Comparison of ENCODE assay signal across 16 cellular contexts in the genomic region with DNA sequence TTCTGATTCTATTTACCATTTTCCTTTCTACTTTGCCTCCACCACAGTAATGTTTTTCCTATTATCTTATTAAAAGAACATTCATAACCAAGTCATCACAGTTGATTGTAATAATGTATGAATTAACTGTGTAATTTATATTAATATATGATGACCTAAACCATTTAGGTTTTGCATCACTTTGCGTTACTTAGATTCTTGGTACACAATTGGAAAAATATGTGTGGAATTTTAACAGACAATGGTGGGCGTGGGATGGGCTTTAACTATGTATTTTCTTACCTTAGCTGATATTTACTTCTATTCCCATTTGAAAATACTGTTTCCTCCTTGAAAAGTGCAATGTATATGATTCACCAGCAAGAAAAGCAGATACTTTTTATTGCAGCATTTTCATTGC. TPM values are rescaled to one million over a fixed set of nuclear protein-coding genes. Genes with fewer than 3 reads are reported as not detected.
A peak's percentile ranks its signal among the peaks of the same experiment; 100 is the strongest.
DNase-seq lines count a peak whose midpoint lies in the region; ATAC-seq and TF ChIP-seq lines count a peak whose summit lies in the region.
"Had no signal": no experiment of that assay in that cellular context is flagged by ENCODE, and none has a peak within 500 bp of the region (broad histone marks: within the 10 kb centered on the region; RNA-seq: fewer than 3 reads in every experiment).

No MANE protein-coding gene starts in this region.

- peak overlapping the region; percentile 51 for H3K27ac Mint-ChIP-seq in activated naive CD4-positive, alpha-beta T cell treated with anti-CD3 and anti-CD28 coated beads, Interleukin-2, amount 50 U/mL, for 24 hours
- no peak overlapping the region for H3K27ac Mint-ChIP-seq in HFFc6
- H3K27ac Mint-ChIP-seq: CD4-positive, alpha-beta T cell; GM23338 had no signal

- H3K4me3 ChIP-seq in SJSA1 (no peak overlapping the region), epithelial cell of esophagus (ENCODE audit: low read length) (no peak overlapping the region)
- H3K4me3 ChIP-seq: A549, GM23338 had no signal

- H3K4me3 Mint-ChIP-seq in activated naive CD4-positive, alpha-beta T cell treated with anti-CD3 and anti-CD28 coated beads, Interleukin-2, amount 50 U/mL, for 24 hours = no peak overlapping the region
- H3K4me3 Mint-ChIP-seq in HFFc6 = no peak overlapping the region
- H3K4me3 Mint-ChIP-seq: CD4-positive, alpha-beta T cell; GM23338 had no signal

- H3K27me3 Mint-ChIP-seq in activated naive CD4-positive, alpha-beta T cell treated with anti-CD3 and anti-CD28 coated beads, Interleukin-2, amount 50 U/mL, for 24 hours = no peaks in the 10 kb centered on the region
- no peaks in the 10 kb centered on the region for H3K27me3 Mint-ChIP-seq in HFFc6 (ENCODE audit: insufficient read depth)
- H3K27me3 Mint-ChIP-seq: CD4-positive, alpha-beta T cell had no signal

- peaks cover 54% of the 10 kb centered on the region for H3K4me1 Mint-ChIP-seq in activated naive CD4-positive, alpha-beta T cell treated with anti-CD3 and anti-CD28 coated beads, Interleukin-2, amount 50 U/mL, for 24 hours
- H3K4me1 Mint-ChIP-seq in HFFc6 (ENCODE audit: low read depth) = no peaks in the 10 kb centered on the region
- H3K4me1 Mint-ChIP-seq: GM23338 had no signal

- H3K4me1 ChIP-seq in SJSA1 (replicated peaks) = peaks cover 64% of the 10 kb centered on the region
- H3K4me1 ChIP-seq: A549, Caco-2 had no signal

- no peaks in the 10 kb centered on the region for H3K36me3 ChIP-seq in SJSA1

- no peak for ATAC-seq in HG03521 (IDR thresholded peaks at IDR 0.05; ENCODE audit: unreplicated experiment)
- ATAC-seq: A549, HepG2 had no signal

- DNase-seq in activated naive CD4-positive, alpha-beta T cell (lab: John Stamatoyannopoulos, UW) = no peak
- DNase-seq in SJSA1 (ENCODE audit: low read depth in 1 of 2, low spot score in 2 of 2) (peak; percentile 46 to 59), epithelial cell of esophagus (ENCODE audit: low read depth) (peak; percentile 37), HFFc6 (no peak)
- DNase-seq in stimulated activated CD4-positive, alpha-beta T cell treated with anti-CD3 and anti-CD28 coated beads, Interleukin-2, amount 100 ng/mL, for 48 hours = no peak
- DNase-seq: AML-193; Caco-2; CD4-positive, alpha-beta T cell; HCEC 1CT had no signal

- peaks cover 2% of the 10 kb centered on the region for H3K36me3 Mint-ChIP-seq in activated naive CD4-positive, alpha-beta T cell treated with anti-CD3 and anti-CD28 coated beads, Interleukin-2, amount 50 U/mL, for 24 hours
- H3K36me3 Mint-ChIP-seq in HFFc6 (ENCODE audit: low read depth) = no peaks in the 10 kb centered on the region; the same call in 1 of the 2 replicates

- peaks cover 24% of the 10 kb centered on the region for H3K9me3 Mint-ChIP-seq in activated naive CD4-positive, alpha-beta T cell treated with anti-CD3 and anti-CD28 coated beads, Interleukin-2, amount 50 U/mL, for 24 hours
- H3K9me3 Mint-ChIP-seq in HFFc6 = peaks cover 56% of the 10 kb centered on the region
- H3K9me3 Mint-ChIP-seq: CD4-positive, alpha-beta T cell; GM23338 had no signal

- H3K9me3 ChIP-seq in SJSA1 (replicated peaks) = no peaks in the 10 kb centered on the region
- H3K9me3 ChIP-seq: A549, Caco-2 had no signal

- peak overlapping the region; percentile 97 for H3K27ac ChIP-seq in SJSA1
- H3K27ac ChIP-seq: 22Rv1, A549, C4-2B had no signal

- no peak for TF ChIP-seq CTCF in epithelial cell of esophagus (IDR thresholded peaks at IDR 0.05; ENCODE audit: insufficient read depth, low read depth, low read length, missing control alignments)
- no peak for TF ChIP-seq CTCF in HFFc6 (IDR thresholded peaks at IDR 0.05)

- H3K27me3 ChIP-seq in SJSA1 (replicated peaks) = no peaks in the 10 kb centered on the region

RNA-seq across cellular contexts. Expression of a gene that starts 3.6 kb away (rescaled TPM):
- not detected in 2 replicates for total RNA-seq in SJSA1 (2014; rRNA removed; shearing (Covaris generic))
- not detected for total RNA-seq in HFFc6 (2021; fragmentation: NEBNext Ultra II Directional; extraction: Animal tissue kit (Norgen Biotek cat#: 25700))
- total RNA-seq: Caco-2; CD4-positive, alpha-beta T cell; GM23338; HepG2 had no signal

RNA-seq across cellular contexts. Expression of a gene that starts 32.1 kb away (rescaled TPM):
- not detected in 2 replicates for total RNA-seq in SJSA1 (2014; rRNA removed; shearing (Covaris generic))
- total RNA-seq in HFFc6 (2021; fragmentation: NEBNext Ultra II Directional; extraction: Animal tissue kit (Norgen Biotek cat#: 25700)) = not detected
- total RNA-seq: Caco-2; CD4-positive, alpha-beta T cell; GM23338; HepG2 had no signal

RNA-seq across cellular contexts. Expression of a gene that starts 40.3 kb away (rescaled TPM):
- total RNA-seq in SJSA1 (2014; rRNA removed; shearing (Covaris generic)) = not detected in 2 replicates
- not detected for total RNA-seq in HFFc6 (2021; fragmentation: NEBNext Ultra II Directional; extraction: Animal tissue kit (Norgen Biotek cat#: 25700))
- total RNA-seq: Caco-2; CD4-positive, alpha-beta T cell; GM23338; HepG2 had no signal

Comparison
In these comparisons a context has a peak if more than half of its experiments do, and no peak if none do; other contexts are left out.
1. DNase-seq: peak in SJSA1 (2 of 2) and epithelial cell of esophagus (single experiment); none in activated naive CD4-positive, alpha-beta T cell (0 of 4), stimulated activated CD4-positive, alpha-beta T cell treated with anti-CD3 and anti-CD28 coated beads, Interleukin-2, amount 100 ng/mL, for 48 hours (0 of 2) and HFFc6 (single experiment).